ENCODE assay signal across 7 cellular contexts in genomic region chr2:89160289-89160688, GRCh38.
DNase-seq lines count a peak whose midpoint lies in the region; ATAC-seq and TF ChIP-seq lines count a peak whose summit lies in the region.
"Not testable (repeated sequence)": the region's sequence is repeated elsewhere in the genome, so short reads cannot be mapped to it uniquely, and the experiment has no call there.

No MANE protein-coding gene starts in this region.

- peak; percentile 78 for ATAC-seq in GM18858 (IDR thresholded peaks at IDR 0.05; ENCODE audit: unreplicated experiment)
- ATAC-seq in GM21528 (IDR thresholded peaks at IDR 0.05; ENCODE audit: low FRiP score, unreplicated experiment) = peak; percentile 67
- peak; percentile 73 for ATAC-seq in HG02759 (IDR thresholded peaks at IDR 0.05; ENCODE audit: unreplicated experiment)
- ATAC-seq in HG03432 (IDR thresholded peaks at IDR 0.05; ENCODE audit: unreplicated experiment) = peak; percentile 55
- peak; percentile 86 for ATAC-seq in memory B cell (ENCODE audit: low read depth)

- H3K9me3 Mint-ChIP-seq in endothelial cell (ENCODE audit: unreplicated experiment); memory B cell: not testable (repeated sequence)

- not testable (repeated sequence) for H3K36me3 ChIP-seq in PC-9 (ENCODE audit: low read depth)

- H3K36me3 Mint-ChIP-seq in endothelial cell (ENCODE audit: low read depth, unreplicated experiment); memory B cell: not testable (repeated sequence)

- not testable (repeated sequence) for H3F3A ChIP-seq in PC-9 (ENCODE audit: insufficient read depth, low read depth)

- TF ChIP-seq CTCF in PC-9 (conservative IDR thresholded peaks at IDR 0.05) (peak; percentile 32), endothelial cell (IDR thresholded peaks at IDR 0.05; ENCODE audit: unreplicated experiment) (peak; percentile 23)

- H4K20me1 ChIP-seq in PC-9 (ENCODE audit: insufficient read depth) = not testable (repeated sequence)

- CTCF ChIA-PET in PC-9 (lab: Charles Lee) = not testable (repeated sequence)

- H3K4me1 Mint-ChIP-seq in endothelial cell (ENCODE audit: unreplicated experiment); memory B cell: not testable (repeated sequence)

- BruUV-seq in PC-9 (replicated peaks; lab: Mats Ljungman, UMichigan) = not testable (repeated sequence)

- H3K27ac ChIP-seq in PC-9 = not testable (repeated sequence)

- not testable (repeated sequence) for H3K4me3 Mint-ChIP-seq in endothelial cell (ENCODE audit: unreplicated experiment)
- H3K4me3 Mint-ChIP-seq in memory B cell = peak overlapping the region; percentile 41

- POLR2A ChIA-PET in PC-9 (lab: Charles Lee; ENCODE audit: unreplicated experiment) = not testable (repeated sequence)

- not testable (repeated sequence) for H3K4me2 ChIP-seq in PC-9

- H3K27me3 ChIP-seq in PC-9 (ENCODE audit: insufficient read depth, low read depth) = not testable (repeated sequence)

- H3K9me2 ChIP-seq in PC-9 (ENCODE audit: insufficient read depth) = not testable (repeated sequence)

- not testable (repeated sequence) for H3K4me1 ChIP-seq in PC-9 (replicated peaks; ENCODE audit: insufficient read depth)

- H3K79me2 ChIP-seq in PC-9 (ENCODE audit: low read depth) = not testable (repeated sequence)

- not testable (repeated sequence) for H3K27me3 Mint-ChIP-seq in endothelial cell (ENCODE audit: unreplicated experiment); memory B cell

- intact Hi-C loops in PC-9 (cut with micrococcal nuclease; ENCODE audit: unreplicated experiment) = not testable (repeated sequence)

- not testable (repeated sequence) for H3K9me3 ChIP-seq in PC-9 (ENCODE audit: insufficient read depth, low read depth)

- H3K4me3 ChIP-seq in PC-9 = not testable (repeated sequence)

- H2AFZ ChIP-seq in PC-9 = not testable (repeated sequence)

- DNase-seq in PC-9; memory B cell (ENCODE audit: low spot score in 2 of 2): not testable (repeated sequence)
- DNase-seq in endothelial cell (ENCODE audit: low spot score) = peak; percentile 18

- not testable (repeated sequence) for H3K27ac Mint-ChIP-seq in endothelial cell (ENCODE audit: unreplicated experiment); memory B cell
